In the genomic region with DNA sequence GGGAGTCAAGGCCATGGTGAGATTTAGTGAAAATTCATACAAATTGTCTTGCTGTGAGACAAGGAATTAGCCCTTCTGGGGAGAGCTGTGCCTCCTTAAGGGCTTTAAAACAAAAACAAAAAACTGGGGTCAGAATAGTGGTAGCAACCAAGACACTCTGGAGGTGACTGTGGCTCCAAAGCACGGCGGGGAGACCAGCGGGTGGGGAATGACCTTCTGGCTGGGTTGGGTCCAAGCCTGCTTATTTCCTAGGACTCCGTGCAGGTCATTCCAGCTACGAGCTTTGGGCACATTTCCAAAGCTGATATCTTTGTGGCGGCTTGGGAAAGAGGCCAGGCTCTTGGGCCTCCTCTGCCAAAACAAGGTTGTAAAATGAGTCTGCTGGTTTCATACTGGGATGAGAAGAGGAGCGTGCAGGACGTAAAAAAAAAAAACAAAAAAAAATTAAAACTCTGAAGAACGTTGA, we compare ENCODE assay signal across 20 cellular contexts.
DNase-seq lines count a peak whose midpoint lies in the region; TF ChIP-seq lines count a peak whose summit lies in the region.
"Had no signal": no experiment of that assay in that cellular context is flagged by ENCODE, and none has a peak within 500 bp of the region (broad histone marks: within the 10 kb centered on the region; RNA-seq: fewer than 3 reads in every experiment).

No MANE protein-coding gene starts in this region.

- DNase-seq in Daoy (ENCODE audit: low read depth) (peak; percentile 75), NCI-H2029 (lab: John Stamatoyannopoulos, UW) (peak; percentile 82), choroid plexus epithelial cell (ENCODE audit: low read depth) (peak; percentile 51), myocyte (ENCODE audit: low read depth) (peak; percentile 5), islet precursor cell (no peak), NCI-H748 treated with DMSO at 0.1 percent for 48 hours (lab: John Stamatoyannopoulos, UW) (no peak), COR-L47 (lab: John Stamatoyannopoulos, UW) (no peak), MM.1S (no peak)
- DNase-seq: ACHN; central memory CD4-positive, alpha-beta T cell; DMS79 treated with DMSO at 0.1 percent for 48 hours; effector memory CD8-positive, alpha-beta T cell; hippocampal formation; kidney; mesenchymal stem cell; NCI-H2081; NCI-H69; stimulated activated CD4-positive, alpha-beta T cell treated with anti-CD3 and anti-CD28 coated beads, Interleukin-12 subunit alpha, Interleukin-12 subunit beta, amount 100 ng/mL, for 4 hours; trophoblast cell had no signal

- H3K79me2 ChIP-seq in MM.1S (ENCODE audit: low read length) = no peaks in the 10 kb centered on the region

- no peak overlapping the region for H2AFZ ChIP-seq in MM.1S (ENCODE audit: low read length)

- no peaks in the 10 kb centered on the region for H3K9me2 ChIP-seq in MM.1S (replicated peaks; ENCODE audit: insufficient read depth, low read length)

- H3K27ac ChIP-seq in MM.1S (ENCODE audit: low read length) = no peak overlapping the region
- H3K27ac ChIP-seq: SK-N-MC had no signal

- no peaks in the 10 kb centered on the region for H3F3A ChIP-seq in MM.1S (ENCODE audit: insufficient read depth, low read length)

- no peak overlapping the region for H3K4me3 ChIP-seq in choroid plexus epithelial cell (ENCODE audit: low read depth, low read length)
- H3K4me3 ChIP-seq in MM.1S (ENCODE audit: low read length) = no peak overlapping the region
- H3K4me3 ChIP-seq: SK-N-MC had no signal

- no peaks in the 10 kb centered on the region; the same call in 1 of the 2 replicates for H3K27me3 ChIP-seq in MM.1S (replicated peaks; ENCODE audit: insufficient read depth, low read length)

- H3K4me1 ChIP-seq in MM.1S (ENCODE audit: low read length) = no peaks in the 10 kb centered on the region

- H3K9me3 ChIP-seq in MM.1S (replicated peaks; ENCODE audit: insufficient read depth, low read length) = no peaks in the 10 kb centered on the region

- H4K20me1 ChIP-seq in MM.1S (ENCODE audit: insufficient read depth, low read length) = no peaks in the 10 kb centered on the region

- TF ChIP-seq CTCF in choroid plexus epithelial cell (conservative IDR thresholded peaks at IDR 0.05; ENCODE audit: low read depth, low read length) = no peak
- TF ChIP-seq CTCF in MM.1S (IDR thresholded peaks at IDR 0.05; ENCODE audit: low read length) = no peak

- H3K9ac ChIP-seq in MM.1S (ENCODE audit: low read length) = no peak overlapping the region

- H3K36me3 ChIP-seq in MM.1S (replicated peaks; ENCODE audit: insufficient read depth, low read length) = no peaks in the 10 kb centered on the region

- no peak overlapping the region for H3K4me2 ChIP-seq in MM.1S (ENCODE audit: low read depth, low read length)

Comparison
In these comparisons a context has a peak if more than half of its experiments do, and no peak if none do; other contexts are left out.
1. DNase-seq: peak in Daoy (single experiment), NCI-H2029 (single experiment), choroid plexus epithelial cell (single experiment) and myocyte (single experiment); none in islet precursor cell (single experiment), NCI-H748 treated with DMSO at 0.1 percent for 48 hours (single experiment), COR-L47 (single experiment) and MM.1S (single experiment).